Comparison of ENCODE assay signal across 9 cellular contexts in the genomic region with DNA sequence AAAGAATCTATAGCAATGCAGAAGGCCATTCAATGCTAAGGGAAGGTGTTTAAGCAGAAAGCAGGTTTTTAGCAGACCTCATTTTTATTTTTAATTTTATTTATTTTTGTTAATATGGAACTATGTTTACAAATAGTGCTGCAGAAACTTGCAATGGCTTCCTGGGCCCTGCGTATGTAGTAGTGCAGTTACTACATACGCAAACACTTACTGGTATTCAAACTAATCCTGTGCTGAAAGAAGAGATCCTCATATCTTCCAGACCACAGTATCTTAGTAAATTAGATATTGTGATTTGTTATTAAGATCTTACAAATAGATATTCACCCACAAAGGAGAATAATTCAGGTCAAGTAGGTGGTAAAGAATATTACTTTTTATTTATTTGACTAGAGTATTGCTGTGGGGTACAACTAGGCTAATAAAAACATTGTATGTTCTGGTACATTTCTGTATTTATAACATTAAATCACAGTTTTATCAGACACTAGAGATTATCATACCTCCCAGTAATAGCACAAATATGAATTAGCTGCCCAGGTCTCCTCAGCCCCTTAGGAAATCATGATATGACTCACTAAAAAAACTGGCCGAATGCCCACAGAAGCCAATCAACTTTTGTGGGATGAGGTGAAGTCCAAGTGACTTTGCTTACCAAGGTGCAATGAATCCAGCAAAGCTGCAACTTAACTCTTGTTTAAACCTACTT. TPM values are rescaled to one million over a fixed set of nuclear protein-coding genes. Genes with fewer than 3 reads are reported as not detected.
DNase-seq lines count a peak whose midpoint lies in the region; ATAC-seq and TF ChIP-seq lines count a peak whose summit lies in the region.
"Had no signal": no experiment of that assay in that cellular context is flagged by ENCODE, and none has a peak within 500 bp of the region (broad histone marks: within the 10 kb centered on the region; RNA-seq: fewer than 3 reads in every experiment).

No MANE protein-coding gene starts in this region.

- TF ChIP-seq CTCF in AG09309 (IDR thresholded peaks at IDR 0.05; ENCODE audit: control insufficient read depth, insufficient read depth, low read depth, low read length, missing control alignments) (no peak), brain microvascular endothelial cell (IDR thresholded peaks at IDR 0.05; ENCODE audit: low read depth, low read length, missing control alignments) (no peak), left lung (IDR thresholded peaks at IDR 0.05) (no peak)

- H4K8ac ChIP-seq in trophoblast cell (ENCODE audit: low read depth, low read length): no peak overlapping the region

- H3K9ac ChIP-seq in trophoblast cell (ENCODE audit: low read length) (no peak overlapping the region), Karpas-422 (ENCODE audit: low read length) (no peak overlapping the region)

- no peak overlapping the region for H4K12ac ChIP-seq in trophoblast cell (ENCODE audit: low read depth, low read length)

- H3K4me3 ChIP-seq in AG09309 (ENCODE audit: control insufficient read depth, low read depth, low read length): no peak overlapping the region
- H3K4me3 ChIP-seq in brain microvascular endothelial cell (ENCODE audit: low read depth, low read length): no peak overlapping the region
- no peak overlapping the region for H3K4me3 ChIP-seq in left lung
- no peak overlapping the region for H3K4me3 ChIP-seq in trophoblast cell (ENCODE audit: low read depth, low read length)
- no peak overlapping the region for H3K4me3 ChIP-seq in Karpas-422 (ENCODE audit: low read length)

- H2AK5ac ChIP-seq in trophoblast cell (ENCODE audit: low read length): no peak overlapping the region

- peaks cover 3% of the 10 kb centered on the region for H3K79me1 ChIP-seq in trophoblast cell (ENCODE audit: low read length)

- intact Hi-C loops in left lung (cut with DNase I): no loop called here

- no peak overlapping the region for H3K4me2 ChIP-seq in trophoblast cell (ENCODE audit: low read length)
- H3K4me2 ChIP-seq in Karpas-422 (ENCODE audit: low read depth, low read length, poor library complexity, severe bottlenecking): no peak overlapping the region

- no peak overlapping the region for H3K14ac ChIP-seq in trophoblast cell (ENCODE audit: low read length)

- peak; percentile 78 for ATAC-seq in left lung
- ATAC-seq in HG03108 (IDR thresholded peaks at IDR 0.05; ENCODE audit: unreplicated experiment): no peak

- H3K27me3 ChIP-seq in brain microvascular endothelial cell (replicated peaks) (no peaks in the 10 kb centered on the region), left lung (no peaks in the 10 kb centered on the region), trophoblast cell (ENCODE audit: insufficient read depth, low read length) (no peaks in the 10 kb centered on the region), Karpas-422 (ENCODE audit: low read length) (no peaks in the 10 kb centered on the region)

- H4K20me1 ChIP-seq in Karpas-422 (ENCODE audit: insufficient read depth, low read depth, low read length): no peaks in the 10 kb centered on the region

- in situ Hi-C loops in brain microvascular endothelial cell (cut with HindIII; ENCODE audit: low pct_ligation_motif_present, low sequenced_read_pairs): no loop called here

- H3K79me2 ChIP-seq in trophoblast cell (ENCODE audit: control insufficient read depth, insufficient read depth, low read length, poor library complexity) (no peaks in the 10 kb centered on the region), Karpas-422 (ENCODE audit: low read length) (no peaks in the 10 kb centered on the region)

- no peak overlapping the region for H3K23ac ChIP-seq in trophoblast cell (ENCODE audit: low read length)

- no peak overlapping the region for H2BK120ac ChIP-seq in trophoblast cell (ENCODE audit: insufficient read depth, low read length, poor library complexity)

- no peaks in the 10 kb centered on the region for H3K4me1 ChIP-seq in left lung
- peaks cover 0 to 11% of the 10 kb centered on the region in 2 experiments for H3K4me1 ChIP-seq in trophoblast cell (ENCODE audit: control insufficient read depth in 1 of 2, insufficient read depth in 2 of 2, low read length in 2 of 2)
- no peaks in the 10 kb centered on the region for H3K4me1 ChIP-seq in Karpas-422 (ENCODE audit: low read length)

- WGBS in trophoblast cell (ENCODE audit: extremely low coverage, insufficient coverage, insufficient read length): no CpG with 5 or more reads among the region's 3 CpGs

- H3K27ac ChIP-seq in brain microvascular endothelial cell (no peak overlapping the region), left lung (no peak overlapping the region), trophoblast cell (ENCODE audit: low read depth, low read length) (no peak overlapping the region), Karpas-422 (ENCODE audit: low read length) (no peak overlapping the region), caudate nucleus (ENCODE audit: low read depth, low read length) (no peak overlapping the region)
- H3K27ac ChIP-seq: C4-2B had no signal

- H2AFZ ChIP-seq in trophoblast cell (ENCODE audit: insufficient read depth, low read length, poor library complexity): no peak overlapping the region
- H2AFZ ChIP-seq in Karpas-422 (ENCODE audit: low read length): no peak overlapping the region

- DNase-seq in AG09309 (ENCODE audit: low read depth): peak; percentile 16
- peak; percentile 61 for DNase-seq in HT1080 (ENCODE audit: low read depth)
- DNase-seq in brain microvascular endothelial cell: peak; percentile 74
- DNase-seq in left lung: peak in 1 of 2 donors; percentile 36
- DNase-seq in trophoblast cell: no peak
- DNase-seq in Karpas-422: no peak
- DNase-seq in caudate nucleus (lab: John Stamatoyannopoulos, UW): no peak

- H2BK12ac ChIP-seq in trophoblast cell (ENCODE audit: low read length): no peak overlapping the region

- H4K91ac ChIP-seq in trophoblast cell (ENCODE audit: low read depth, low read length): no peak overlapping the region

- no peak overlapping the region for H3K18ac ChIP-seq in trophoblast cell (ENCODE audit: low read length)

- no peak overlapping the region for H2BK5ac ChIP-seq in trophoblast cell (ENCODE audit: low read depth, low read length, poor library complexity)

- no peak overlapping the region for H3K4ac ChIP-seq in trophoblast cell (ENCODE audit: low read depth, low read length)

- H3K36me3 ChIP-seq in brain microvascular endothelial cell (replicated peaks): no peaks in the 10 kb centered on the region
- no peaks in the 10 kb centered on the region for H3K36me3 ChIP-seq in left lung
- H3K36me3 ChIP-seq in trophoblast cell (ENCODE audit: control insufficient read depth in 1 of 2, insufficient read depth in 2 of 2, low read length in 2 of 2): no peaks in the 10 kb centered on the region
- H3K36me3 ChIP-seq in Karpas-422 (ENCODE audit: insufficient read depth, low read length): no peaks in the 10 kb centered on the region

- H3K9me3 ChIP-seq in left lung: no peaks in the 10 kb centered on the region
- H3K9me3 ChIP-seq in trophoblast cell (ENCODE audit: insufficient read depth, low read depth, low read length): no peaks in the 10 kb centered on the region
- H3K9me3 ChIP-seq in Karpas-422 (ENCODE audit: low read length): no peaks in the 10 kb centered on the region

- H3K9me2 ChIP-seq in Karpas-422 (replicated peaks; ENCODE audit: insufficient read depth, low read length): no peaks in the 10 kb centered on the region

RNA-seq across cellular contexts. Expression of gene RNLS, which starts 57.6 kb away (rescaled TPM):
- total RNA-seq in HT1080 (2014; rRNA removed; shearing (Covaris generic)): 0.21 TPM in 1 of 2 replicates, not detected in the other
- not detected in 2 replicates for polyA plus RNA-seq in HT1080 (2015; cell fraction: cytosol; rRNA removed)
- not detected in 2 replicates for polyA plus RNA-seq in HT1080 (2015; cell fraction: nucleus; rRNA removed)
- total RNA-seq in left lung: 1 to 10 TPM; 5.8 to 8.8 TPM
- polyA plus RNA-seq in trophoblast cell (2013): 3.9 TPM in 2 replicates
- not detected in 2 replicates for total RNA-seq in Karpas-422 (2014; rRNA removed; shearing (Covaris generic); ENCODE audit: low replicate concordance)

Comparison
In these comparisons a context has a peak if more than half of its experiments do, and no peak if none do; other contexts are left out.
1. DNase-seq: peak in AG09309 (single experiment), HT1080 (single experiment) and brain microvascular endothelial cell (single experiment); none in trophoblast cell (0 of 2), Karpas-422 (single experiment) and caudate nucleus (0 of 61).